9 cellular contexts compared by ENCODE assay signal in genomic region chr18:3605562-3606443, GRCh38.
DNase-seq lines count a peak whose midpoint lies in the region; ATAC-seq and TF ChIP-seq lines count a peak whose summit lies in the region.
"Had no signal": no experiment of that assay in that cellular context is flagged by ENCODE, and none has a peak within 500 bp of the region (broad histone marks: within the 10 kb centered on the region; RNA-seq: fewer than 3 reads in every experiment).

No MANE protein-coding gene starts in this region.

- ATAC-seq in GM19397 (IDR thresholded peaks at IDR 0.05; ENCODE audit: unreplicated experiment) (no peak), GM18870 (IDR thresholded peaks at IDR 0.05; ENCODE audit: unreplicated experiment) (no peak)

- DNase-seq in adipocyte (ENCODE audit: low read depth) = peak; percentile 70
- peak; percentile 54 for DNase-seq in iris pigment epithelial cell (ENCODE audit: low read depth)
- no peak for DNase-seq in G401 (ENCODE audit: low spot score)

- H3K9me3 ChIP-seq in BLaER1 treated with 17β-estradiol and CSF1 and Interleukin-3, amounts not matched to agents 10 nM and 100 nM (replicated peaks in 1 of 11) = no peaks in the 10 kb centered on the region
- H3K9me3 ChIP-seq in adipocyte (ENCODE audit: control insufficient read depth, low read length) = no peaks in the 10 kb centered on the region
- H3K9me3 ChIP-seq: mucosa of descending colon had no signal

- H3K4me2 ChIP-seq in BLaER1 treated with 17β-estradiol and CSF1 and Interleukin-3, amounts not matched to agents 10 nM and 100 nM = peak overlapping the region; percentile 82 to 99 (median 94)
- peak overlapping the region; percentile 59; the same call in 1 of the 2 replicates for H3K4me2 ChIP-seq in KMS-11

- H3K4me1 ChIP-seq in BLaER1 treated with 17β-estradiol and CSF1 and Interleukin-3, amounts not matched to agents 10 nM and 100 nM = peaks cover 46 to 75% (median 62%) of the 10 kb centered on the region in 10 experiments
- H3K4me1 ChIP-seq in KMS-11 (ENCODE audit: low read depth, poor library complexity, severe bottlenecking) (peaks cover 32% of the 10 kb centered on the region), adipocyte (ENCODE audit: control insufficient read depth, insufficient read depth, low read length) (peaks cover 42% of the 10 kb centered on the region)

- peak overlapping the region; percentile 70 to 87 (median 82) for H3K9ac ChIP-seq in BLaER1 treated with 17β-estradiol and CSF1 and Interleukin-3, amounts not matched to agents 10 nM and 100 nM
- H3K9ac ChIP-seq in KMS-11 = no peak overlapping the region
- peak overlapping the region; percentile 93 for H3K9ac ChIP-seq in adipocyte (ENCODE audit: low read length)

- H3K79me2 ChIP-seq in KMS-11 (ENCODE audit: insufficient read depth, low read depth) = no peaks in the 10 kb centered on the region

- H3K27ac ChIP-seq in BLaER1 treated with 17β-estradiol and CSF1 and Interleukin-3, amounts not matched to agents 10 nM and 100 nM = peak overlapping the region; percentile 75 to 96 (median 91)
- H3K27ac ChIP-seq in KMS-11 (no peak overlapping the region), temporal lobe (ENCODE audit: low read depth, low read length) (peak overlapping the region; percentile 92)

- TF ChIP-seq CTCF in KMS-11 (conservative IDR thresholded peaks at IDR 0.05; ENCODE audit: low read depth, low read length) = no peak

- no peaks in the 10 kb centered on the region for H4K20me1 ChIP-seq in BLaER1 treated with 17β-estradiol and CSF1 and Interleukin-3, amounts not matched to agents 10 nM and 100 nM
- H4K20me1 ChIP-seq in KMS-11 (ENCODE audit: insufficient read depth) = no peaks in the 10 kb centered on the region

- in situ Hi-C loops in G401 (cut with HindIII; ENCODE audit: low sequenced_read_pairs) = no loop called here

- H3K27me3 ChIP-seq in BLaER1 treated with 17β-estradiol and CSF1 and Interleukin-3, amounts not matched to agents 10 nM and 100 nM = peaks cover 0 to 27% (median 0%) of the 10 kb centered on the region in 11 experiments; a peak in 9 of 22 replicates
- no peaks in the 10 kb centered on the region for H3K27me3 ChIP-seq in KMS-11 (ENCODE audit: insufficient read depth, low read depth)
- no peaks in the 10 kb centered on the region for H3K27me3 ChIP-seq in adipocyte (replicated peaks; ENCODE audit: control insufficient read depth, insufficient read depth, low read length)

- peaks cover 0 to 5% (median 0%) of the 10 kb centered on the region in 11 experiments; a peak in 1 of 22 replicates for H3K36me3 ChIP-seq in BLaER1 treated with 17β-estradiol and CSF1 and Interleukin-3, amounts not matched to agents 10 nM and 100 nM
- H3K36me3 ChIP-seq in KMS-11 (ENCODE audit: insufficient read depth) (no peaks in the 10 kb centered on the region), adipocyte (ENCODE audit: control insufficient read depth, insufficient read depth, low read length, severe bottlenecking) (no peaks in the 10 kb centered on the region)

- peak overlapping the region in 9 of 10 experiments; percentile 32 to 66 (median 46); a peak in 19 of 20 replicates for H3K4me3 ChIP-seq in BLaER1 treated with 17β-estradiol and CSF1 and Interleukin-3, amounts not matched to agents 10 nM and 100 nM
- H3K4me3 ChIP-seq in KMS-11 (IDR thresholded peaks at IDR 0.05; ENCODE audit: insufficient read depth, low read depth, low read length) (no peak overlapping the region), adipocyte (ENCODE audit: low read length) (peak overlapping the region; percentile 79)
- H3K4me3 ChIP-seq: mucosa of descending colon had no signal

- no peak overlapping the region for H2AFZ ChIP-seq in KMS-11 (ENCODE audit: low read depth)
